Comparison of ENCODE assay signal across 19 cellular contexts in the genomic region with DNA sequence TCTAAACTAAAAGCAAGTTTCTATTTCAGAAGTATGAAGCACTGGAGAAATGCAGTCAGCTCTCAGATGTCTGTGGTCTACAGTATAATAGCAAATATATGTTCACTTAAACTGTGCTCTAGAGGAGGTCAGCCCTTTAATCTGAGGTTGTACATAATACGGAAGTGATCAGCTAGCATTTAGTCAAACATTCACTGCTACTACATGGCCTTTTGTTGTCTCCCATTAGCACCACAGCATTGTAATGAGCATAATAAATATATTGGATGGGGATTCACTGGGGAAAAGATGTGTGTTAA. TPM values are rescaled to one million over a fixed set of nuclear protein-coding genes. Genes with fewer than 3 reads are reported as not detected.
"Had no signal": no experiment of that assay in that cellular context is flagged by ENCODE, and none has a peak within 500 bp of the region (broad histone marks: within the 10 kb centered on the region; RNA-seq: fewer than 3 reads in every experiment).

No MANE protein-coding gene starts in this region.

- ATAC-seq: heart right ventricle, left lung, psoas muscle, right cardiac atrium had no signal

- H3K4me3 Mint-ChIP-seq: activated CD4-positive, alpha-beta T cell treated with anti-CD3 and anti-CD28 coated beads, Interleukin-2, amount 10 ng/mL, durations not matched to agents 7 days and 5 days; activated naive CD8-positive, alpha-beta T cell; activated T-helper 1 cell treated with anti-CD3 and anti-CD28 coated beads, Interleukin-12 subunit alpha, Interleukin-12 subunit beta, Interleukin-2, Interleukin-4 antibody, amounts not matched to agents 30 ng/mL and 10 ng/mL and 1 ng/mL, durations not matched to agents 14 hours and 24 hours and 36 hours; neural progenitor cell; type B pancreatic cell had no signal

- H3K36me3 Mint-ChIP-seq: activated naive CD8-positive, alpha-beta T cell; neural progenitor cell; type B pancreatic cell had no signal

- DNase-seq: activated CD4-positive, alpha-beta T cell treated with anti-CD3 and anti-CD28 coated beads, Interleukin-2, amount 10 ng/mL, durations not matched to agents 7 days and 5 days; amygdala; dermis blood vessel endothelial cell; effector memory CD4-positive, alpha-beta T cell; heart right ventricle; left lung; psoas muscle; right cardiac atrium; testis had no signal

- H3K27ac Mint-ChIP-seq: activated CD4-positive, alpha-beta T cell treated with anti-CD3 and anti-CD28 coated beads, Interleukin-2, amount 10 ng/mL, durations not matched to agents 7 days and 5 days; activated T-helper 1 cell treated with anti-CD3 and anti-CD28 coated beads, Interleukin-12 subunit alpha, Interleukin-12 subunit beta, Interleukin-2, Interleukin-4 antibody, amounts not matched to agents 30 ng/mL and 10 ng/mL and 1 ng/mL, durations not matched to agents 14 hours and 24 hours and 36 hours; neural progenitor cell; type B pancreatic cell had no signal

- H3K9me3 Mint-ChIP-seq: activated CD4-positive, alpha-beta T cell treated with anti-CD3 and anti-CD28 coated beads, Interleukin-2, amount 10 ng/mL, durations not matched to agents 7 days and 5 days; activated T-helper 1 cell treated with anti-CD3 and anti-CD28 coated beads, Interleukin-12 subunit alpha, Interleukin-12 subunit beta, Interleukin-2, Interleukin-4 antibody, amounts not matched to agents 30 ng/mL and 10 ng/mL and 1 ng/mL, durations not matched to agents 14 hours and 24 hours and 36 hours; neural progenitor cell; type B pancreatic cell had no signal

RNA-seq across cellular contexts. Expression of gene NKX2-3, which starts 23.4 kb away (rescaled TPM):
- total RNA-seq: activated CD4-positive, alpha-beta T cell treated with anti-CD3 and anti-CD28 coated beads, Interleukin-2, amount 10 ng/mL, durations not matched to agents 7 days and 5 days; activated T-helper 1 cell treated with anti-CD3 and anti-CD28 coated beads, Interleukin-12 subunit alpha, Interleukin-12 subunit beta, Interleukin-2, Interleukin-4 antibody, amounts not matched to agents 30 ng/mL and 10 ng/mL and 1 ng/mL, durations not matched to agents 14 hours and 24 hours and 36 hours; cardiac muscle cell; dermis blood vessel endothelial cell; endothelial cell of umbilical vein; heart right ventricle; kidney epithelial cell; left lung; lung microvascular endothelial cell; myocyte; osteoblast; psoas muscle; right cardiac atrium had no signal
- polyA plus RNA-seq: cardiac muscle cell, endothelial cell of umbilical vein, heart right ventricle, psoas muscle, right cardiac atrium had no signal
